ENCODE assay signal across 8 cellular contexts in the genomic region with DNA sequence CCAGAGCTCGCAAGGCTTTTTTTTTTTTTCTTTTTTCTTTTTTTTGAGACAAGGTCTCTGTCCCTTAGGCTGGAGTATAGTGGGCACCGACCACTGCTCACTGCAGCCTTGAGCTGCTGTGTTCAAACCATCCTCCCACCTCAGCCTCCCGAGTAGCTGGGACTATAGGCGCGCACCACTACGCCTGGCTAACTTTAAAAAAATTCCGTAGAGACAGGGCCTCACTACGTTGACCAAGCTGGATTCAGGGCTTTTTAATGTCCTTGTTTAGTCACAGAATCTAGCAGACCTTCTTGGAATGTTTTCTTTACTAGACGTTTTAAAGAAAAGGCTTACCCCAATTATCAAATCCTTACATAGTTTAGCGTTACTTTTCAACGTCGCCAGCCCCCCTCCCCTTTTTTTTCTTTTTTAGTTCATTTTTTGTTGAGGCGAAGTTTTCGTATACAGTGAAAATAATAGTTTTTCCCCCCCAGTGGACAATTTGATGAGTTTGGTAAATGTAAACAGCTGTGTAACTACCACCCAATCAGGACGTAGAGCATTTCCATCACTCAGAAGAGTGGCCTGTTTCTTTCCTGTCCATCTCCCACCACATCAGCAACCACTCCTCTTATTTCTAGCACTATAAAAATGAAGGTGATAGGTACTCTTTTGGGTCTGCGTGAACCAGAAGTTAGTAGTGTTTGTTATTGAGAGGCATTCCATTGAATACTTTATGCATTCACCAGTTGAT. TPM values are rescaled to one million over a fixed set of nuclear protein-coding genes. Genes with fewer than 3 reads are reported as not detected.
DNase-seq lines count a peak whose midpoint lies in the region; ATAC-seq and TF ChIP-seq lines count a peak whose summit lies in the region.

No MANE protein-coding gene starts in this region.

- no peaks in the 10 kb centered on the region for H3K9me3 ChIP-seq in PC-9 (ENCODE audit: insufficient read depth, low read depth)
- no peaks in the 10 kb centered on the region for H3K9me3 ChIP-seq in esophagus (ENCODE audit: control insufficient read depth in 2 of 2, insufficient read depth in 1 of 2, low read depth in 1 of 2, low read length in 1 of 2)
- no peaks in the 10 kb centered on the region for H3K9me3 ChIP-seq in psoas muscle

- intact Hi-C loops in activated naive CD4-positive, alpha-beta T cell treated with anti-CD3 and anti-CD28 coated beads for 36 hours (cut with micrococcal nuclease): loop anchor here (1.0 to 5.0 kb wide), 7 partner anchors 79 to 388 kb away; a partner anchor contains a TSS
- intact Hi-C loops in PC-9 (cut with micrococcal nuclease; ENCODE audit: unreplicated experiment) (loop anchor here (2.0 kb wide), 1 partner anchor 239 kb away; no protein-coding TSS in a partner anchor), psoas muscle (cut with DNase I) (loop anchor here in 1 of 2 donors (5.0 kb wide), 1 partner anchor 220 kb away; a partner anchor contains a TSS)

- POLR2A ChIA-PET in PC-9 (lab: Charles Lee; ENCODE audit: unreplicated experiment): interaction anchor here (0.5 to 0.8 kb wide), 4 partner anchors 13 to 453 kb away, joined by 3 to 11 read pairs (median 6); no protein-coding TSS in a partner anchor

- peak overlapping the region; percentile 79 for H3K4me3 ChIP-seq in PC-9
- peak overlapping the region; percentile 62 to 64 for H3K4me3 ChIP-seq in esophagus (ENCODE audit: low read depth in 1 of 2, low read length in 2 of 2)
- H3K4me3 ChIP-seq in psoas muscle: peak overlapping the region; percentile 81

- no peak for DNase-seq in activated naive CD4-positive, alpha-beta T cell treated with anti-CD3 and anti-CD28 coated beads for 36 hours
- no peak for DNase-seq in activated naive CD4-positive, alpha-beta T cell (lab: John Stamatoyannopoulos, UW)
- DNase-seq in PC-9 (no peak), psoas muscle (no peak), activated gamma-delta T cell treated with Interleukin-2 at 50 U/mL for 16 hours (no peak), activated gamma-delta T cell (lab: John Stamatoyannopoulos, UW) (no peak), DMS79 treated with DMSO at 0.1 percent for 48 hours (lab: John Stamatoyannopoulos, UW) (no peak)

- no peaks in the 10 kb centered on the region for H3K36me3 ChIP-seq in PC-9 (ENCODE audit: low read depth)
- H3K36me3 ChIP-seq in esophagus (ENCODE audit: control insufficient read depth in 2 of 2, insufficient read depth in 2 of 2, low read length in 1 of 2): no peaks in the 10 kb centered on the region
- no peaks in the 10 kb centered on the region for H3K36me3 ChIP-seq in psoas muscle (ENCODE audit: insufficient read depth in 1 of 2, low read depth in 1 of 2)

- peaks cover 26% of the 10 kb centered on the region for H3K4me1 Mint-ChIP-seq in activated naive CD4-positive, alpha-beta T cell treated with anti-CD3 and anti-CD28 coated beads for 36 hours (ENCODE audit: low read depth)

- H4K20me1 ChIP-seq in PC-9 (ENCODE audit: insufficient read depth): no peaks in the 10 kb centered on the region

- H3K4me2 ChIP-seq in PC-9: peak overlapping the region; percentile 84

- peak in 3 of 4 donors; percentile 42 to 61 (median 47) for ATAC-seq in psoas muscle

- H3F3A ChIP-seq in PC-9 (ENCODE audit: insufficient read depth, low read depth): no peaks in the 10 kb centered on the region

- WGBS in esophagus, 2 donors: 43 to 44% methylated on average over 16 of the region's 16 CpGs
- WGBS in psoas muscle, 3 donors: 39 to 48% (median 47%) methylated on average over 16 of the region's 16 CpGs

- H3K9me3 Mint-ChIP-seq in activated naive CD4-positive, alpha-beta T cell treated with anti-CD3 and anti-CD28 coated beads for 36 hours: no peaks in the 10 kb centered on the region

- peak overlapping the region; percentile 89 for H3K27ac Mint-ChIP-seq in activated naive CD4-positive, alpha-beta T cell treated with anti-CD3 and anti-CD28 coated beads for 36 hours

- CTCF ChIA-PET in activated naive CD4-positive, alpha-beta T cell treated with anti-CD3 and anti-CD28 coated beads for 36 hours (lab: Charles Lee): interaction anchor here (0.6 to 1.5 kb wide), 3 partner anchors 132 to 627 kb away, joined by 3 to 7 read pairs (median 4); no protein-coding TSS in a partner anchor
- CTCF ChIA-PET in PC-9 (lab: Charles Lee): interaction anchor here (0.5 to 1.0 kb wide), 5 partner anchors 9 to 376 kb away, joined by 3 to 6 read pairs (median 5); no protein-coding TSS in a partner anchor

- no peaks in the 10 kb centered on the region for H3K9me2 ChIP-seq in PC-9 (ENCODE audit: insufficient read depth)

- H3K79me2 ChIP-seq in PC-9 (ENCODE audit: low read depth): peaks cover 40% of the 10 kb centered on the region

- H3K4me3 Mint-ChIP-seq in activated naive CD4-positive, alpha-beta T cell treated with anti-CD3 and anti-CD28 coated beads for 36 hours: peak overlapping the region; percentile 99

- TF ChIP-seq CTCF in PC-9 (conservative IDR thresholded peaks at IDR 0.05): no peak
- no peak for TF ChIP-seq CTCF in psoas muscle (IDR thresholded peaks at IDR 0.05)

- peak overlapping the region; percentile 93 for H2AFZ ChIP-seq in PC-9

- TSS peak; percentile 82 for BruUV-seq in PC-9 (replicated peaks; lab: Mats Ljungman, UMichigan)

- H3K4me1 ChIP-seq in PC-9 (replicated peaks; ENCODE audit: insufficient read depth) (peaks cover 18% of the 10 kb centered on the region), esophagus (ENCODE audit: control insufficient read depth in 2 of 2, insufficient read depth in 2 of 2, low read length in 1 of 2) (no peaks in the 10 kb centered on the region), psoas muscle (no peaks in the 10 kb centered on the region)

- peaks cover 2% of the 10 kb centered on the region for H3K36me3 Mint-ChIP-seq in activated naive CD4-positive, alpha-beta T cell treated with anti-CD3 and anti-CD28 coated beads for 36 hours (ENCODE audit: low read depth)

- H3K27ac ChIP-seq in PC-9: no peak overlapping the region
- H3K27ac ChIP-seq in esophagus (ENCODE audit: low read depth in 2 of 2, low read length in 1 of 2): peak overlapping the region; percentile 4 to 20
- peak overlapping the region; percentile 53 for H3K27ac ChIP-seq in psoas muscle

- H3K27me3 ChIP-seq in PC-9 (ENCODE audit: insufficient read depth, low read depth) (no peaks in the 10 kb centered on the region), esophagus (ENCODE audit: control insufficient read depth in 1 of 2, insufficient read depth in 2 of 2, low read length in 2 of 2) (no peaks in the 10 kb centered on the region), psoas muscle (ENCODE audit: insufficient read depth in 3 of 3, low read length in 2 of 3) (no peaks in the 10 kb centered on the region)

- peaks cover 2% of the 10 kb centered on the region for H3K27me3 Mint-ChIP-seq in activated naive CD4-positive, alpha-beta T cell treated with anti-CD3 and anti-CD28 coated beads for 36 hours (ENCODE audit: low read depth)

RNA-seq across cellular contexts. Expression of a gene that starts 0.7 kb away (rescaled TPM):
- total RNA-seq in activated naive CD4-positive, alpha-beta T cell treated with anti-CD3 and anti-CD28 coated beads for 36 hours: 100 to 1,000 TPM; 117 to 120 TPM
- total RNA-seq in PC-9 (2021): 51.7 and 80.0 TPM in 2 replicates
- polyA plus RNA-seq in esophagus: 1 to 10 TPM; 1.4 to 6.0 TPM
- under 1 TPM in 2 of 4 donors, not detected in 2; 0.10 to 0.29 TPM for total RNA-seq in psoas muscle
- under 1 TPM in 2 of 3 donors, not detected in 1; 0.03 to 0.05 TPM for polyA plus RNA-seq in psoas muscle

Comparison
In these comparisons a context has a peak if more than half of its experiments do, and no peak if none do; other contexts are left out.
1. RNA of a gene that starts 0.7 kb away (total RNA-seq): 117 to 120 TPM in activated naive CD4-positive, alpha-beta T cell treated with anti-CD3 and anti-CD28 coated beads for 36 hours and 51.7 to 80.0 TPM in PC-9; 0.10 to 0.29 TPM in psoas muscle; every median in the first group is over 10 times any median in the second.
2. Peak in every context shown above with its lines, with median percentiles within 50 percentile points of each other: H3K4me3 ChIP-seq.